ENCODE assay signal across 19 cellular contexts in genomic region chr4:123342498-123342897, GRCh38.
"Had no signal": no experiment of that assay in that cellular context is flagged by ENCODE, and none has a peak within 500 bp of the region (broad histone marks: within the 10 kb centered on the region; RNA-seq: fewer than 3 reads in every experiment).

No MANE protein-coding gene starts in this region.

- DNase-seq: activated CD4-positive, alpha-beta memory T cell treated with anti-CD3 and anti-CD28 coated beads, Interleukin-2, amount 10 ng/mL, durations not matched to agents 7 days and 5 days; activated CD4-positive, alpha-beta T cell treated with anti-CD3 and anti-CD28 coated beads, Interleukin-2, amount 10 ng/mL, durations not matched to agents 24 days and 14 days; activated effector memory CD4-positive, alpha-beta T cell treated with Interleukin-2 at 50 U/mL for 16 hours; activated naive CD4-positive, alpha-beta T cell treated with anti-CD3 and anti-CD28 coated beads for 36 hours; activated naive CD8-positive, alpha-beta T cell treated with anti-CD3 and anti-CD28 coated beads, Interleukin-2, amount 10 ng/mL, durations not matched to agents 7 days and 5 days; activated T-cell treated with anti-CD3 and anti-CD28 coated beads, Interleukin-2, amount 50 U/mL, for 72 hours; amniotic stem cell; cerebellar nuclear complex; foreskin fibroblast; hippocampal formation; nucleus accumbens; stimulated activated CD4-positive, alpha-beta T cell treated with anti-CD3 and anti-CD28 coated beads, Interleukin-4, amount 100 ng/mL, for 1 hour; stimulated activated naive CD4-positive, alpha-beta T cell treated with Interleukin-2 at 50 U/mL for 16 hours; substantia nigra had no signal

- H3K36me3 ChIP-seq: tibial nerve had no signal

- H3K4me3 ChIP-seq: coronary artery, tibial nerve had no signal

- ATAC-seq: activated CD4-positive, CD25-positive, alpha-beta regulatory T cell treated with anti-CD3 and anti-CD28 coated beads, Interleukin-2, amount 50 U/mL, for 24 hours; activated T-cell treated with anti-CD3 and anti-CD28 coated beads, Interleukin-2, amount 50 U/mL, for 72 hours; sciatic nerve had no signal

- H3K9me3 ChIP-seq: tibial nerve had no signal

- H3K27ac ChIP-seq: VCaP had no signal

- H3K27me3 ChIP-seq: tibial nerve had no signal
